Comparison of ENCODE assay signal across 8 cellular contexts in genomic region chr1:11655263-11656079, GRCh38. TPM values are rescaled to one million over a fixed set of nuclear protein-coding genes. Genes with fewer than 3 reads are reported as not detected.
DNase-seq lines count a peak whose midpoint lies in the region; ATAC-seq and TF ChIP-seq lines count a peak whose summit lies in the region.

No MANE protein-coding gene starts in this region.

- H2AFZ ChIP-seq in SU-DHL-6 (ENCODE audit: low read depth, low read length, severe bottlenecking), result no peak overlapping the region

- no peak for TF ChIP-seq POLR2A in gastrocnemius medialis (IDR thresholded peaks at IDR 0.05)

- DNase-seq in fibroblast of pulmonary artery (ENCODE audit: low read depth) (no peak), gastrocnemius medialis (no peak), OCI-M1 (lab: John Stamatoyannopoulos, UW) (no peak), DMS 273 (lab: John Stamatoyannopoulos, UW; ENCODE audit: unreplicated experiment) (no peak), KG1 (lab: John Stamatoyannopoulos, UW) (no peak), MV-4-11 (lab: John Stamatoyannopoulos, UW) (no peak)

- H3K9ac ChIP-seq in SU-DHL-6 (ENCODE audit: low read length), result no peak overlapping the region

- H3K27me3 ChIP-seq in SU-DHL-6 (ENCODE audit: low read length), result no peaks in the 10 kb centered on the region
- peaks cover 0 to under 1% (median under 1%) of the 10 kb centered on the region in 3 donors for H3K27me3 ChIP-seq in gastrocnemius medialis

- TF ChIP-seq CTCF in GM12875 (IDR thresholded peaks at IDR 0.05; ENCODE audit: borderline replicate concordance, insufficient read depth, low read depth, low read length) (no peak), SU-DHL-6 (IDR thresholded peaks at IDR 0.05; ENCODE audit: insufficient read depth, low read length, poor library complexity, severe bottlenecking) (no peak), fibroblast of pulmonary artery (IDR thresholded peaks at IDR 0.05; ENCODE audit: low read length, missing control alignments) (no peak), gastrocnemius medialis (IDR thresholded peaks at IDR 0.05 in 4 of 5, conservative IDR thresholded peaks at IDR 0.05 in 1 of 5) (no peak)

- H3K79me2 ChIP-seq in SU-DHL-6 (ENCODE audit: insufficient read depth, low read length), result no peaks in the 10 kb centered on the region

- H3K4me1 ChIP-seq in gastrocnemius medialis, result peaks cover 7 to 10% of the 10 kb centered on the region in 2 donors

- no peaks in the 10 kb centered on the region for H4K20me1 ChIP-seq in SU-DHL-6 (ENCODE audit: low read depth, low read length)

- intact Hi-C loops in gastrocnemius medialis (cut with DNase I; ENCODE audit: low total_unique reads), result no loop called here

- ATAC-seq in gastrocnemius medialis, result no peak

- H3K36me3 ChIP-seq in SU-DHL-6 (ENCODE audit: low read length), result no peaks in the 10 kb centered on the region
- no peaks in the 10 kb centered on the region for H3K36me3 ChIP-seq in gastrocnemius medialis

- no peak overlapping the region for H3K27ac ChIP-seq in SU-DHL-6 (ENCODE audit: low read depth, low read length)
- peak overlapping the region in 2 of 4 donors; percentile 12 to 29 for H3K27ac ChIP-seq in gastrocnemius medialis

- H3K4me3 ChIP-seq in GM12875 (ENCODE audit: low read depth, low read length) (peak overlapping the region; percentile 62), SU-DHL-6 (ENCODE audit: insufficient read depth, low read length, poor library complexity, severe bottlenecking) (no peak overlapping the region), fibroblast of pulmonary artery (replicated peaks; ENCODE audit: low read depth, low read length) (peak overlapping the region; percentile 59), gastrocnemius medialis (peak overlapping the region; percentile 60 to 84 (median 68))

- H3K9me3 ChIP-seq in SU-DHL-6 (ENCODE audit: insufficient read depth, low read length) (no peaks in the 10 kb centered on the region), gastrocnemius medialis (no peaks in the 10 kb centered on the region)

- H3F3A ChIP-seq in SU-DHL-6 (ENCODE audit: insufficient read depth), result no peaks in the 10 kb centered on the region

- no peaks in the 10 kb centered on the region for H3K9me2 ChIP-seq in SU-DHL-6 (replicated peaks; ENCODE audit: insufficient read depth, low read length)

- in situ Hi-C loops in gastrocnemius medialis (cut with MboI; ENCODE audit: low sequenced_read_pairs in 4 of 4), result no loop called here

- peak overlapping the region; percentile 13 for H3K4me2 ChIP-seq in SU-DHL-6 (ENCODE audit: low read depth, low read length, poor library complexity, severe bottlenecking)

RNA-seq across cellular contexts. Expression of gene FBXO44, which starts 0.8 kb away (rescaled TPM):
- total RNA-seq in gastrocnemius medialis, result 1 to 10 TPM; 1.7 to 9.4 (median 5.4) TPM

RNA-seq across cellular contexts. Expression of gene FBXO2, which starts 1.2 kb away (rescaled TPM):
- 10 to 100 TPM in 1 of 4 donors, 1 to 10 TPM in 3; 2.0 to 20.8 (median 4.8) TPM for total RNA-seq in gastrocnemius medialis

RNA-seq across cellular contexts. Expression of gene FBXO6, which starts 8.5 kb away (rescaled TPM):
- total RNA-seq in gastrocnemius medialis, result 10 to 100 TPM; 15.7 to 34.4 (median 25.5) TPM

RNA-seq across cellular contexts. Expression of gene MAD2L2, which starts 25.5 kb away (rescaled TPM):
- 10 to 100 TPM; 41.2 to 57.4 (median 46.9) TPM for total RNA-seq in gastrocnemius medialis

RNA-seq across cellular contexts. Expression of gene DRAXIN, which starts 36.0 kb away (rescaled TPM):
- total RNA-seq in gastrocnemius medialis, result not detected
